Comparison of ENCODE assay signal across 7 cellular contexts in genomic region chr19:9651464-9651863, GRCh38. TPM values are rescaled to one million over a fixed set of nuclear protein-coding genes. Genes with fewer than 3 reads are reported as not detected.
DNase-seq lines count a peak whose midpoint lies in the region; ATAC-seq, FAIRE-seq and TF ChIP-seq lines count a peak whose summit lies in the region.
"Not testable (repeated sequence)": the region's sequence is repeated elsewhere in the genome, so short reads cannot be mapped to it uniquely, and the experiment has no call there.

No MANE protein-coding gene starts in this region.

- H3K36me3 ChIP-seq in HUES48 (ENCODE audit: control insufficient read depth, insufficient read depth, low read length) (peaks cover 75% of the 10 kb centered on the region), astrocyte (ENCODE audit: insufficient read depth, low read length) (peaks cover 38% of the 10 kb centered on the region), endodermal cell (ENCODE audit: control insufficient read depth, insufficient read depth, low read length) (peaks cover 96% of the 10 kb centered on the region), HepG2 (replicated peaks in 1 of 2; ENCODE audit: control insufficient read depth in 1 of 2, insufficient read depth in 2 of 2, low read length in 2 of 2) (peaks cover 20 to 64% of the 10 kb centered on the region in 2 experiments), trophoblast cell (ENCODE audit: control insufficient read depth in 1 of 2, insufficient read depth in 2 of 2, low read length in 2 of 2) (peaks cover 32 to 54% of the 10 kb centered on the region in 2 experiments)

- H3K4ac ChIP-seq in trophoblast cell (ENCODE audit: low read depth, low read length) = not testable (repeated sequence)

- not testable (repeated sequence) for H3K4me3 Mint-ChIP-seq in astrocyte (ENCODE audit: unreplicated experiment); endodermal cell

- H3K23ac ChIP-seq in trophoblast cell (ENCODE audit: low read length) = not testable (repeated sequence)

- intact Hi-C loops in HepG2 (cut with micrococcal nuclease; ENCODE audit: unreplicated experiment) = not testable (repeated sequence)

- in situ Hi-C loops in HepG2 (cut with HindIII; ENCODE audit: extremely low pct_ligation_motif_present, low pct_unique_long_range_greater_than_20kb) = not testable (repeated sequence)

- not testable (repeated sequence) for H3K27me3 ChIP-seq in HUES48 (ENCODE audit: control insufficient read depth, insufficient read depth, low read length); astrocyte (ENCODE audit: insufficient read depth, low read length); endodermal cell (ENCODE audit: control insufficient read depth, insufficient read depth, low read length, poor library complexity, severe bottlenecking); foreskin keratinocyte; HepG2 (ENCODE audit: control insufficient read depth in 1 of 2, insufficient read depth in 2 of 2, low read length in 2 of 2); trophoblast cell (ENCODE audit: insufficient read depth, low read length)

- FAIRE-seq in astrocyte (lab: Jason Lieb, UNC); HepG2 (lab: Jason Lieb, UNC): not testable (repeated sequence)

- H4K8ac ChIP-seq in trophoblast cell (ENCODE audit: low read depth, low read length) = not testable (repeated sequence)

- not testable (repeated sequence) for TF ChIP-seq POLR2A in HepG2 (IDR thresholded peaks at IDR 0.05; ENCODE audit: insufficient read depth in 1 of 2, low read depth in 2 of 2, low read length in 2 of 2)

- H3K9me3 ChIP-seq in HUES48 (ENCODE audit: control insufficient read depth, insufficient read depth, low read length) (peaks cover 58% of the 10 kb centered on the region), astrocyte (ENCODE audit: insufficient read depth, low read depth, low read length) (peaks cover 43% of the 10 kb centered on the region), endodermal cell (ENCODE audit: control insufficient read depth, low read length) (peaks cover 81% of the 10 kb centered on the region), trophoblast cell (ENCODE audit: insufficient read depth, low read depth, low read length) (peaks cover 14% of the 10 kb centered on the region)
- H3K9me3 ChIP-seq in HepG2 (ENCODE audit: low read length) = not testable (repeated sequence)

- H4K91ac ChIP-seq in trophoblast cell (ENCODE audit: low read depth, low read length) = not testable (repeated sequence)

- POLR2A ChIA-PET in HepG2 (lab: Yijun Ruan, JAX) = interaction anchor here (1.3 kb wide), 1 partner anchor 13 kb away, joined by 3 read pairs; no protein-coding TSS in a partner anchor

- not testable (repeated sequence) for TF ChIP-seq CTCF in astrocyte (IDR thresholded peaks at IDR 0.05; ENCODE audit: insufficient read depth, low read depth, low read length); endodermal cell (conservative IDR thresholded peaks at IDR 0.05); epithelial cell of esophagus (IDR thresholded peaks at IDR 0.05; ENCODE audit: insufficient read depth, low read depth, low read length, missing control alignments); foreskin keratinocyte (conservative IDR thresholded peaks at IDR 0.05); HepG2 (CRISPR knock-in tag; IDR thresholded peaks at IDR 0.05)

- not testable (repeated sequence) for H3K18ac ChIP-seq in trophoblast cell (ENCODE audit: low read length)

- not testable (repeated sequence) for H3K27me3 Mint-ChIP-seq in astrocyte (ENCODE audit: low read depth, unreplicated experiment); endodermal cell (ENCODE audit: insufficient read depth)

- H3K4me3 ChIP-seq in HUES48 (ENCODE audit: low read depth, low read length) (0 out of 2 replicates have a peak overlapping the region, but pooled peaks have one; percentile 0), endodermal cell (ENCODE audit: low read length) (peak overlapping the region; percentile 69)
- not testable (repeated sequence) for H3K4me3 ChIP-seq in astrocyte (ENCODE audit: insufficient read depth, low read depth, low read length); epithelial cell of esophagus (ENCODE audit: low read length); HepG2 (replicated peaks in 1 of 3; ENCODE audit: insufficient read depth in 1 of 3, low read depth in 2 of 3, low read length in 3 of 3); trophoblast cell (ENCODE audit: low read depth, low read length)

- H3K4me1 ChIP-seq in HUES48 (ENCODE audit: control insufficient read depth, insufficient read depth, low read length) = peaks cover 13% of the 10 kb centered on the region
- H3K4me1 ChIP-seq in astrocyte (ENCODE audit: insufficient read depth, low read length); endodermal cell (ENCODE audit: control insufficient read depth, insufficient read depth, low read length); foreskin keratinocyte; HepG2 (ENCODE audit: insufficient read depth, low read length); trophoblast cell (ENCODE audit: control insufficient read depth in 1 of 2, insufficient read depth in 2 of 2, low read length in 2 of 2): not testable (repeated sequence)

- not testable (repeated sequence) for H3K27ac ChIP-seq in HUES48 (ENCODE audit: low read depth, low read length); astrocyte (ENCODE audit: low read depth, low read length); endodermal cell (ENCODE audit: low read depth, low read length); foreskin keratinocyte; HepG2 (ENCODE audit: extremely low read length, insufficient read depth, low read length); trophoblast cell (ENCODE audit: low read depth, low read length)

- not testable (repeated sequence) for H2BK120ac ChIP-seq in trophoblast cell (ENCODE audit: insufficient read depth, low read length, poor library complexity)

- not testable (repeated sequence) for ATAC-seq in foreskin keratinocyte, HepG2

- H3K27ac Mint-ChIP-seq in astrocyte (ENCODE audit: unreplicated experiment) = peak overlapping the region; percentile 58
- H3K27ac Mint-ChIP-seq in endodermal cell = not testable (repeated sequence)

- not testable (repeated sequence) for H2BK5ac ChIP-seq in trophoblast cell (ENCODE audit: low read depth, low read length, poor library complexity)

- H2AK5ac ChIP-seq in trophoblast cell (ENCODE audit: low read length) = not testable (repeated sequence)

- BruUV-seq in HepG2 (replicated peaks; lab: Mats Ljungman, UMichigan) = not testable (repeated sequence)

- H3K4me2 ChIP-seq in astrocyte (ENCODE audit: low read length); HepG2 (ENCODE audit: low read depth, low read length); trophoblast cell (ENCODE audit: low read length): not testable (repeated sequence)

- not testable (repeated sequence) for H3K4me1 Mint-ChIP-seq in astrocyte (ENCODE audit: low read depth, unreplicated experiment); endodermal cell

- TF ChIP-seq RAD21 in HepG2 (CRISPR knock-in tag; IDR thresholded peaks at IDR 0.05) = not testable (repeated sequence)

- not testable (repeated sequence) for DNase-seq in astrocyte (ENCODE audit: low read depth); endodermal cell; HepG2 (ENCODE audit: low spot score)
- DNase-seq in epithelial cell of esophagus (ENCODE audit: low read depth) = peak; percentile 11
- peak; percentile 9 to 22 for DNase-seq in foreskin keratinocyte
- DNase-seq in trophoblast cell = peak; percentile 3 to 31

- not testable (repeated sequence) for H3K9ac ChIP-seq in HUES48 (ENCODE audit: low read depth, low read length); astrocyte (ENCODE audit: low read length); endodermal cell (ENCODE audit: extremely low read depth, low read length, poor library complexity, severe bottlenecking); HepG2 (ENCODE audit: insufficient read depth, low read depth, low read length); trophoblast cell (ENCODE audit: low read length)

- H2AFZ ChIP-seq in astrocyte (ENCODE audit: low read depth, low read length); HepG2 (ENCODE audit: low read length); trophoblast cell (ENCODE audit: insufficient read depth, low read length, poor library complexity): not testable (repeated sequence)

- H3K9me3 Mint-ChIP-seq in astrocyte (ENCODE audit: unreplicated experiment) (peaks cover 48% of the 10 kb centered on the region), endodermal cell (peaks cover 88% of the 10 kb centered on the region)

- not testable (repeated sequence) for H2BK12ac ChIP-seq in trophoblast cell (ENCODE audit: low read length)

- CTCF ChIA-PET in HepG2 (lab: Yijun Ruan, JAX; ENCODE audit: low intra/inter-chr PET ratio, low total read pairs) = not testable (repeated sequence)

- WGBS in endodermal cell (ENCODE audit: insufficient coverage in 1 of 2, insufficient read length in 1 of 2), 2 experiments = 100% methylated on average over 3 of the region's 3 CpGs; no CpG with 5 or more reads in 1 of the 2 experiments
- WGBS in HepG2 (ENCODE audit: low lambda C conversion rate) = 96% methylated on average over 3 of the region's 3 CpGs
- no CpG with 5 or more reads among the region's 3 CpGs for whole genome bisulfite sequencing in trophoblast cell (ENCODE audit: extremely low coverage, insufficient coverage, insufficient read length)

- H3K14ac ChIP-seq in trophoblast cell (ENCODE audit: low read length) = not testable (repeated sequence)

- not testable (repeated sequence) for TF ChIP-seq EP300 in HepG2 (IDR thresholded peaks at IDR 0.05; ENCODE audit: low read depth in 2 of 2, low read length in 2 of 2); HepG2 (CRISPR knock-in tag; IDR thresholded peaks at IDR 0.05; ENCODE audit: borderline replicate concordance)

- not testable (repeated sequence) for H4K12ac ChIP-seq in trophoblast cell (ENCODE audit: low read depth, low read length)

- H3K79me2 ChIP-seq in astrocyte (ENCODE audit: insufficient read depth, low read length) = peaks cover 60% of the 10 kb centered on the region
- peaks cover 15% of the 10 kb centered on the region for H3K79me2 ChIP-seq in HepG2 (ENCODE audit: insufficient read depth, low read length)
- not testable (repeated sequence) for H3K79me2 ChIP-seq in trophoblast cell (ENCODE audit: control insufficient read depth, insufficient read depth, low read length, poor library complexity)

- H3K36me3 Mint-ChIP-seq in astrocyte (ENCODE audit: low read depth, unreplicated experiment) (peaks cover 59% of the 10 kb centered on the region), endodermal cell (ENCODE audit: low read depth) (peaks cover 88% of the 10 kb centered on the region)

- not testable (repeated sequence) for H3K79me1 ChIP-seq in trophoblast cell (ENCODE audit: low read length)

- not testable (repeated sequence) for H4K20me1 ChIP-seq in astrocyte (ENCODE audit: insufficient read depth, low read length); HepG2 (ENCODE audit: insufficient read depth, low read length)

RNA-seq across cellular contexts. Expression of gene ZNF562, which starts 23.4 kb away (rescaled TPM):
- total RNA-seq in astrocyte (21.7 and 26.2 TPM in 2 replicates), endodermal cell (10 to 100 TPM in 1 of 2 donors, 1 to 10 TPM in 1; 1.9 to 15.5 TPM), foreskin keratinocyte (27.8 and 29.8 TPM in 2 replicates), HepG2 (2016; rRNA removed; fragmentation: Illumina TruSeq; extraction: Trizol) (32.7 and 43.8 TPM in 2 replicates)
- polyA plus RNA-seq in endodermal cell (2013, experiment 1 of 2) = 24.7 TPM
- 23.8 TPM for polyA plus RNA-seq in endodermal cell (2013, experiment 2 of 2)
- polyA plus RNA-seq in foreskin keratinocyte (3.6 and 3.8 TPM in 2 replicates), HepG2 (2011; rRNA removed) (12.9 and 13.1 TPM in 2 replicates)
- total RNA-seq in HepG2 (2016; cell fraction: cytosol; rRNA removed; fragmentation: Illumina TruSeq; extraction: Trizol; ENCODE audit: low read depth) = 46.8 and 53.1 TPM in 2 replicates
- 32.4 and 43.7 TPM in 2 replicates for total RNA-seq in HepG2 (2016; cell fraction: insoluble cytoplasmic fraction; rRNA removed; fragmentation: Illumina TruSeq; extraction: Trizol)
- total RNA-seq in HepG2 (2016; cell fraction: membrane; rRNA removed; fragmentation: Illumina TruSeq; extraction: Trizol) = 47.4 and 53.0 TPM in 2 replicates
- 24.2 and 34.5 TPM in 2 replicates for total RNA-seq in HepG2 (2016; cell fraction: nucleus; rRNA removed; fragmentation: Illumina TruSeq; extraction: Trizol)
- polyA plus RNA-seq in HepG2 (2011; cell fraction: cytosol; rRNA removed) = 5.3 and 9.4 TPM in 2 replicates
- 9.6 and 13.3 TPM in 2 replicates for polyA plus RNA-seq in HepG2 (2011; cell fraction: nucleus; rRNA removed)
- polyA plus RNA-seq in HepG2 (2012) = 10.4 and 11.0 TPM in 2 replicates
- 2.1 and 2.6 TPM in 2 replicates for polyA plus RNA-seq in HepG2 (2016; cell fraction: cytosol; fragmentation: Illumina TruSeq; extraction: Trizol; ENCODE audit: low read depth)
- 12.6 and 15.1 TPM in 2 replicates for polyA plus RNA-seq in HepG2 (2016; cell fraction: insoluble cytoplasmic fraction; fragmentation: Illumina TruSeq; extraction: Trizol; ENCODE audit: low read depth)
- polyA plus RNA-seq in HepG2 (2016; cell fraction: membrane; fragmentation: Illumina TruSeq; extraction: Trizol; ENCODE audit: low read depth) = 4.8 and 6.5 TPM in 2 replicates
- polyA plus RNA-seq in HepG2 (2016; cell fraction: nucleus; fragmentation: Illumina TruSeq; extraction: Trizol; ENCODE audit: insufficient read depth, low read depth) = 14.7 and 21.4 TPM in 2 replicates
- polyA minus RNA-seq in HepG2 (2011; rRNA and poly(A)+ RNA removed; ENCODE audit: low replicate concordance) = 28.4 and 42.4 TPM in 2 replicates
- polyA minus RNA-seq in HepG2 (2011; cell fraction: cytosol; rRNA and poly(A)+ RNA removed) = 31.7 and 41.8 TPM in 2 replicates
- polyA minus RNA-seq in HepG2 (2011; cell fraction: nucleus; rRNA and poly(A)+ RNA removed) = 40.6 and 53.2 TPM in 2 replicates
- polyA plus RNA-seq in trophoblast cell (2013) = 10.5 and 11.7 TPM in 2 replicates

RNA-seq across cellular contexts. Expression of gene ZNF561, which starts 30.4 kb away (rescaled TPM):
- total RNA-seq in astrocyte (110 and 133 TPM in 2 replicates), endodermal cell (10 to 100 TPM; 51.0 to 57.2 TPM), foreskin keratinocyte (42.5 and 47.8 TPM in 2 replicates), HepG2 (2016; rRNA removed; fragmentation: Illumina TruSeq; extraction: Trizol) (35.1 and 54.3 TPM in 2 replicates)
- polyA plus RNA-seq in endodermal cell (2013, experiment 1 of 2) = 47.1 TPM
- polyA plus RNA-seq in endodermal cell (2013, experiment 2 of 2) = 40.5 TPM
- polyA plus RNA-seq in foreskin keratinocyte (10.2 and 12.2 TPM in 2 replicates), HepG2 (2011; rRNA removed) (19.8 and 23.1 TPM in 2 replicates)
- total RNA-seq in HepG2 (2016; cell fraction: cytosol; rRNA removed; fragmentation: Illumina TruSeq; extraction: Trizol; ENCODE audit: low read depth) = 15.7 and 17.1 TPM in 2 replicates
- total RNA-seq in HepG2 (2016; cell fraction: insoluble cytoplasmic fraction; rRNA removed; fragmentation: Illumina TruSeq; extraction: Trizol) = 36.8 and 56.1 TPM in 2 replicates
- 31.5 and 34.6 TPM in 2 replicates for total RNA-seq in HepG2 (2016; cell fraction: membrane; rRNA removed; fragmentation: Illumina TruSeq; extraction: Trizol)
- total RNA-seq in HepG2 (2016; cell fraction: nucleus; rRNA removed; fragmentation: Illumina TruSeq; extraction: Trizol) = 36.2 and 46.5 TPM in 2 replicates
- polyA plus RNA-seq in HepG2 (2011; cell fraction: cytosol; rRNA removed) = 11.0 and 15.3 TPM in 2 replicates
- 17.3 and 18.5 TPM in 2 replicates for polyA plus RNA-seq in HepG2 (2011; cell fraction: nucleus; rRNA removed)
- 16.3 and 20.9 TPM in 2 replicates for polyA plus RNA-seq in HepG2 (2012)
- polyA plus RNA-seq in HepG2 (2016; cell fraction: cytosol; fragmentation: Illumina TruSeq; extraction: Trizol; ENCODE audit: low read depth) = 4.6 and 5.8 TPM in 2 replicates
- 37.5 and 37.6 TPM in 2 replicates for polyA plus RNA-seq in HepG2 (2016; cell fraction: insoluble cytoplasmic fraction; fragmentation: Illumina TruSeq; extraction: Trizol; ENCODE audit: low read depth)
- polyA plus RNA-seq in HepG2 (2016; cell fraction: membrane; fragmentation: Illumina TruSeq; extraction: Trizol; ENCODE audit: low read depth) = 11.1 and 12.1 TPM in 2 replicates
- polyA plus RNA-seq in HepG2 (2016; cell fraction: nucleus; fragmentation: Illumina TruSeq; extraction: Trizol; ENCODE audit: insufficient read depth, low read depth) = 51.5 and 51.9 TPM in 2 replicates
- polyA minus RNA-seq in HepG2 (2011; rRNA and poly(A)+ RNA removed; ENCODE audit: low replicate concordance) = 43.4 and 63.9 TPM in 2 replicates
- 18.8 and 22.0 TPM in 2 replicates for polyA minus RNA-seq in HepG2 (2011; cell fraction: cytosol; rRNA and poly(A)+ RNA removed)
- 57.2 and 73.4 TPM in 2 replicates for polyA minus RNA-seq in HepG2 (2011; cell fraction: nucleus; rRNA and poly(A)+ RNA removed)
- 34.5 and 34.6 TPM in 2 replicates for polyA plus RNA-seq in trophoblast cell (2013)
